Comparison of ENCODE assay signal across 18 cellular contexts in genomic region chr5:151179489-151179840, GRCh38. TPM values are rescaled to one million over a fixed set of nuclear protein-coding genes. Genes with fewer than 3 reads are reported as not detected.
DNase-seq lines count a peak whose midpoint lies in the region; ATAC-seq, FAIRE-seq and TF ChIP-seq lines count a peak whose summit lies in the region.
"Had no signal": no experiment of that assay in that cellular context is flagged by ENCODE, and none has a peak within 500 bp of the region (broad histone marks: within the 10 kb centered on the region; RNA-seq: fewer than 3 reads in every experiment).

No MANE protein-coding gene starts in this region.

- FAIRE-seq in bronchial epithelial cell (lab: Jason Lieb, UNC) = peak; percentile 96

- H3K9me3 Mint-ChIP-seq in CD4-positive, alpha-beta T cell = no peaks in the 10 kb centered on the region
- no peaks in the 10 kb centered on the region for H3K9me3 Mint-ChIP-seq in CD8-positive, alpha-beta memory T cell
- H3K9me3 Mint-ChIP-seq in naive thymus-derived CD8-positive, alpha-beta T cell = no peaks in the 10 kb centered on the region

- peaks cover 36% of the 10 kb centered on the region for H3K36me3 ChIP-seq in CD8-positive, alpha-beta memory T cell (ENCODE audit: insufficient read depth, low read length)
- no peaks in the 10 kb centered on the region for H3K36me3 ChIP-seq in bronchial epithelial cell (ENCODE audit: control insufficient read depth, insufficient read depth, low read length)
- H3K36me3 ChIP-seq in tibial artery = peaks cover 2 to 25% (median 24%) of the 10 kb centered on the region in 3 donors
- H3K36me3 ChIP-seq: HAP-1 had no signal

- H3K9me3 ChIP-seq in CD4-positive, alpha-beta T cell (ENCODE audit: control insufficient read depth, low read length) = no peaks in the 10 kb centered on the region
- no peaks in the 10 kb centered on the region for H3K9me3 ChIP-seq in CD8-positive, alpha-beta memory T cell (ENCODE audit: low read length)
- no peaks in the 10 kb centered on the region for H3K9me3 ChIP-seq in tibial artery
- H3K9me3 ChIP-seq: HAP-1 had no signal

- peak overlapping the region; percentile 27 for H3K27ac Mint-ChIP-seq in CD4-positive, alpha-beta T cell
- peak overlapping the region in 5 of 8 donors; percentile 10 to 92 (median 72) for H3K27ac Mint-ChIP-seq in CD8-positive, alpha-beta memory T cell
- peak overlapping the region; percentile 13 to 80 (median 60) for H3K27ac Mint-ChIP-seq in naive thymus-derived CD8-positive, alpha-beta T cell

- H3K27ac ChIP-seq in CD4-positive, alpha-beta T cell (ENCODE audit: low read depth, low read length) = no peak overlapping the region
- no peak overlapping the region for H3K27ac ChIP-seq in CD8-positive, alpha-beta memory T cell (ENCODE audit: low read depth, low read length)
- no peak overlapping the region for H3K27ac ChIP-seq in tibial artery

- no peak for DNase-seq in CD4-positive, alpha-beta T cell
- DNase-seq in CD8-positive, alpha-beta memory T cell = no peak
- no peak for DNase-seq in bronchial epithelial cell (ENCODE audit: low read depth)
- DNase-seq in naive thymus-derived CD8-positive, alpha-beta T cell = no peak
- DNase-seq in Kasumi-1 (lab: John Stamatoyannopoulos, UW) = no peak
- DNase-seq in superior temporal gyrus (ENCODE audit: extremely low spot score) = no peak
- no peak for DNase-seq in tibial artery
- DNase-seq in NAMALWA (ENCODE audit: low spot score) = no peak
- DNase-seq: DMS79 treated with DMSO at 0.1 percent for 48 hours, MV-4-11, NCI-H1417 treated with DMSO at 0.1 percent for 48 hours, NCI-H1930, NCI-H2171, NCI-H446, NCI-H69, OCI-M1, SIG-M5 had no signal

- no peak for ATAC-seq in CD4-positive, alpha-beta T cell (ENCODE audit: poor library complexity)
- no peak for ATAC-seq in naive thymus-derived CD8-positive, alpha-beta T cell

- peaks cover 17% of the 10 kb centered on the region for H3K4me1 Mint-ChIP-seq in CD4-positive, alpha-beta T cell (ENCODE audit: low read depth)
- H3K4me1 Mint-ChIP-seq in CD8-positive, alpha-beta memory T cell = peaks cover 0 to 6% (median 4%) of the 10 kb centered on the region in 3 donors
- H3K4me1 Mint-ChIP-seq in naive thymus-derived CD8-positive, alpha-beta T cell = peaks cover 9 to 38% (median 24%) of the 10 kb centered on the region in 4 donors

- CTCF ChIA-PET in CD4-positive, alpha-beta T cell (lab: Charles Lee) = interaction anchor here (1.2 kb wide), 1 partner anchor 64 kb away, joined by 4 read pairs; no protein-coding TSS in a partner anchor
- CTCF ChIA-PET in CD8-positive, alpha-beta memory T cell (lab: Charles Lee) = interaction anchor here (0.7 to 1.4 kb wide), 2 partner anchors 14 to 53 kb away, joined by 3 to 5 read pairs; no protein-coding TSS in a partner anchor

- no peak overlapping the region for H3K4me3 Mint-ChIP-seq in CD4-positive, alpha-beta T cell
- H3K4me3 Mint-ChIP-seq in CD8-positive, alpha-beta memory T cell = no peak overlapping the region
- H3K4me3 Mint-ChIP-seq in naive thymus-derived CD8-positive, alpha-beta T cell = no peak overlapping the region

- no peaks in the 10 kb centered on the region for H3K27me3 ChIP-seq in CD4-positive, alpha-beta T cell (ENCODE audit: control insufficient read depth, insufficient read depth, low read length)
- H3K27me3 ChIP-seq in CD8-positive, alpha-beta memory T cell (ENCODE audit: insufficient read depth, low read length, poor library complexity, severe bottlenecking) = no peaks in the 10 kb centered on the region
- H3K27me3 ChIP-seq in bronchial epithelial cell (ENCODE audit: control insufficient read depth, insufficient read depth, low read length) = no peaks in the 10 kb centered on the region
- H3K27me3 ChIP-seq in tibial artery = no peaks in the 10 kb centered on the region

- H3K36me3 Mint-ChIP-seq in CD4-positive, alpha-beta T cell (ENCODE audit: low read depth) = peaks cover 68% of the 10 kb centered on the region
- H3K36me3 Mint-ChIP-seq in CD8-positive, alpha-beta memory T cell = peaks cover 5 to 71% (median 17%) of the 10 kb centered on the region in 3 donors
- peaks cover 0 to 48% (median 27%) of the 10 kb centered on the region in 3 donors for H3K36me3 Mint-ChIP-seq in naive thymus-derived CD8-positive, alpha-beta T cell

- H3K4me1 ChIP-seq in CD8-positive, alpha-beta memory T cell (ENCODE audit: insufficient read depth, low read length) = no peaks in the 10 kb centered on the region
- H3K4me1 ChIP-seq in tibial artery = no peaks in the 10 kb centered on the region

- POLR2A ChIA-PET in CD4-positive, alpha-beta T cell (lab: Charles Lee) = interaction anchor here (0.9 kb wide), 1 partner anchor 45 kb away, joined by 3 read pairs; no protein-coding TSS in a partner anchor
- POLR2A ChIA-PET in CD8-positive, alpha-beta memory T cell (lab: Charles Lee) = no interaction called here
- POLR2A ChIA-PET in naive thymus-derived CD8-positive, alpha-beta T cell (lab: Charles Lee) = interaction anchor here (1.1 to 1.3 kb wide), 4 partner anchors 12 to 73 kb away, joined by 3 to 5 read pairs (median 4); partner anchors contain the start of gene GM2A

- no peaks in the 10 kb centered on the region for H3K27me3 Mint-ChIP-seq in CD4-positive, alpha-beta T cell
- no peaks in the 10 kb centered on the region for H3K27me3 Mint-ChIP-seq in CD8-positive, alpha-beta memory T cell
- H3K27me3 Mint-ChIP-seq in naive thymus-derived CD8-positive, alpha-beta T cell = no peaks in the 10 kb centered on the region

- intact Hi-C loops in CD4-positive, alpha-beta T cell (cut with DNase I, micrococcal nuclease) = no loop called here
- intact Hi-C loops in tibial artery (cut with DNase I; ENCODE audit: low total_unique reads) = no loop called here

- no peak for TF ChIP-seq CTCF in CD4-positive, alpha-beta T cell (IDR thresholded peaks at IDR 0.05)
- TF ChIP-seq CTCF in bronchial epithelial cell (IDR thresholded peaks at IDR 0.05; ENCODE audit: insufficient read depth, low read length, severe bottlenecking) (no peak), tibial artery (IDR thresholded peaks at IDR 0.05) (no peak)

- no peak overlapping the region for H3K4me3 ChIP-seq in CD8-positive, alpha-beta memory T cell (ENCODE audit: low read length)
- H3K4me3 ChIP-seq in bronchial epithelial cell (ENCODE audit: low read depth, low read length) (no peak overlapping the region), tibial artery (no peak overlapping the region)
- H3K4me3 ChIP-seq: HAP-1 had no signal

RNA-seq across cellular contexts. Expression of gene ANXA6, which starts 21.9 kb away (rescaled TPM):
- 100 to 1,000 TPM; 108 to 130 TPM for total RNA-seq in CD4-positive, alpha-beta T cell
- 100 to 1,000 TPM; 452 to 459 TPM for total RNA-seq in CD8-positive, alpha-beta memory T cell
- 351 TPM for polyA plus RNA-seq in CD8-positive, alpha-beta memory T cell
- total RNA-seq in bronchial epithelial cell = 1.3 and 11.3 TPM in 2 replicates
- 100 to 1,000 TPM; 334 to 359 TPM for total RNA-seq in naive thymus-derived CD8-positive, alpha-beta T cell
- 100 to 1,000 TPM; 242 to 318 (median 254) TPM for polyA plus RNA-seq in naive thymus-derived CD8-positive, alpha-beta T cell

RNA-seq across cellular contexts. Expression of gene CCDC69, which starts 44.4 kb away (rescaled TPM):
- 10 to 100 TPM; 68.0 to 68.9 TPM for total RNA-seq in CD4-positive, alpha-beta T cell
- 10 to 100 TPM; 47.9 to 50.5 TPM for total RNA-seq in CD8-positive, alpha-beta memory T cell
- polyA plus RNA-seq in CD8-positive, alpha-beta memory T cell = 134 TPM
- 0.79 and 1.7 TPM in 2 replicates for total RNA-seq in bronchial epithelial cell
- total RNA-seq in naive thymus-derived CD8-positive, alpha-beta T cell = 100 to 1,000 TPM; 131 to 151 TPM
- polyA plus RNA-seq in naive thymus-derived CD8-positive, alpha-beta T cell = 100 to 1,000 TPM in 1 of 3 donors, 10 to 100 TPM in 2; 79.8 to 130 (median 98.1) TPM

Comparison
In these comparisons a context has a peak if more than half of its experiments do, and no peak if none do; other contexts are left out.
1. RNA of gene CCDC69, which starts 44.4 kb away (total RNA-seq): 131 to 151 TPM in naive thymus-derived CD8-positive, alpha-beta T cell, 68.0 to 68.9 TPM in CD4-positive, alpha-beta T cell and 47.9 to 50.5 TPM in CD8-positive, alpha-beta memory T cell; 0.79 to 1.7 TPM in bronchial epithelial cell; every median in the first group is over 10 times any median in the second.
2. Peak in every context shown above with its lines, with median percentiles within 50 percentile points of each other: H3K27ac Mint-ChIP-seq.